Comparison of ENCODE assay signal across 7 cellular contexts in the genomic region with DNA sequence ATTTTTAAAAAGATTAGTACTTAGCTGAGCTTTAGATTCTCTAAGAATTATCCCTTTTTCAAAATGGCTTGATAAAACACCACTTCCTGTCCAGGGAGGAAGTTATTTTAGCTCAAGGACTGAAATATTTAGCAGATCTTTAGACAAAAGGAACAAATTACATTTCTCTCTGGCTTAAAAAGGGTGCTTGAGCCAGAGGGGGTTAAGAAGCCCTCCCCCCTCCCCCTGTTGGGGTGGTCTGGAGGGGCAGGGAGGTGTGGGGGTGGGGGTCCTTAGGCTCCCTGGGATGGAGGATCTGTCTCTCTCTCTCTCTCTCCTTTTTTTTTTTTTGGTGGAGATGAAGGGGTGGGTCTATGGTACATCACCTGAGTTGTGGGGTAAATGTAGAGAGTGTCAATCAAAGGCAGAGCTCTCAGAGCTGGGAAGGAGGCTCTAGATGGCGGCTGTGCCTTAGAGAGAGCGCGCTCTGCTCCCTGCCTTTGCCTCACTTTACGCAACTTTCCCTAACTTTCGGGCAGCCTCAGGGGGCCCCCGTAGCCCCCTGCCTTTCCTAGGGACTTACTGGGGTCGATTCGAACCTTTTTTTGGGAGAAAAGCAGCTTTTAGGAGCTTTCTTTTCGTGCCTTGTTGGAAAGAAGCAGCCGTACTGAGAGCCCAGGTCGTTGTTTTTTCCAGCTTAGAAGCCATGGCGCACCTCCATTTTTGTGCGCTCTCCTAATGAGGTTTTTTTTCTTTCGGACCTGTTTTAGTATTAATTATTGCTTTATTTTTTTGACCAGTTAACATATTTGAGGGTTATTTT. TPM values are rescaled to one million over a fixed set of nuclear protein-coding genes. Genes with fewer than 3 reads are reported as not detected.
DNase-seq lines count a peak whose midpoint lies in the region; ATAC-seq and TF ChIP-seq lines count a peak whose summit lies in the region.

Gene CHD2 (plus strand): TSS at position 415 of the 802 bp plus-strand sequence. CDS start 914 bp downstream, outside the sequence.

- peak within 1 kb of the TSS; percentile 94 to 97 for H3K27ac ChIP-seq in ascending aorta

- ATAC-seq in GM18511 (IDR thresholded peaks at IDR 0.05; ENCODE audit: unreplicated experiment) (peak; percentile 75), HG02943 (IDR thresholded peaks at IDR 0.05; ENCODE audit: low read depth, unreplicated experiment) (peak; percentile 71)

- H3K27ac Mint-ChIP-seq in T-helper 1 cell treated with Interleukin-12 subunit alpha and Interleukin-12 subunit beta and Interleukin-4 antibody, amounts not matched to agents 30 μg/mL and 1 μg/mL, for 36 hours: peak within 1 kb of the TSS; percentile 99

- H3K36me3 ChIP-seq in ascending aorta: peaks cover 11 to 23% of the 10 kb centered on the region in 2 donors

- H3K4me1 Mint-ChIP-seq in T-helper 1 cell treated with Interleukin-12 subunit alpha and Interleukin-12 subunit beta and Interleukin-4 antibody, amounts not matched to agents 30 μg/mL and 1 μg/mL, for 36 hours (ENCODE audit: low read depth): peaks cover 50% of the 10 kb centered on the region

- H3K4me3 ChIP-seq in ascending aorta: peak within 1 kb of the TSS; percentile 71 to 78

- H3K27me3 ChIP-seq in ascending aorta: no peaks in the 10 kb centered on the region

- peaks cover 72% of the 10 kb centered on the region for H3K36me3 Mint-ChIP-seq in T-helper 1 cell treated with Interleukin-12 subunit alpha and Interleukin-12 subunit beta and Interleukin-4 antibody, amounts not matched to agents 30 μg/mL and 1 μg/mL, for 36 hours (ENCODE audit: low read depth)

- DNase-seq in NCI-H1694 treated with DMSO at 0.1 percent for 48 hours (lab: John Stamatoyannopoulos, UW): peak; percentile 90
- no peak for DNase-seq in ascending aorta (ENCODE audit: low spot score in 2 of 2)
- peak; percentile 63 for DNase-seq in hepatic stellate cell (ENCODE audit: low spot score)
- DNase-seq in renal cortical epithelial cell (ENCODE audit: low read depth): peak; percentile 90

- no peak for TF ChIP-seq CTCF in ascending aorta (IDR thresholded peaks at IDR 0.05)

- H3K9me3 Mint-ChIP-seq in T-helper 1 cell treated with Interleukin-12 subunit alpha and Interleukin-12 subunit beta and Interleukin-4 antibody, amounts not matched to agents 30 μg/mL and 1 μg/mL, for 36 hours: peaks cover 8% of the 10 kb centered on the region

- intact Hi-C loops in ascending aorta (cut with DNase I): no loop called here

- no peaks in the 10 kb centered on the region for H3K9me3 ChIP-seq in ascending aorta

- peaks cover 0 to 30% of the 10 kb centered on the region in 2 donors for H3K4me1 ChIP-seq in ascending aorta

- H3K4me3 Mint-ChIP-seq in T-helper 1 cell treated with Interleukin-12 subunit alpha and Interleukin-12 subunit beta and Interleukin-4 antibody, amounts not matched to agents 30 μg/mL and 1 μg/mL, for 36 hours: peak within 1 kb of the TSS; percentile 96

- no peaks in the 10 kb centered on the region for H3K27me3 Mint-ChIP-seq in T-helper 1 cell treated with Interleukin-12 subunit alpha and Interleukin-12 subunit beta and Interleukin-4 antibody, amounts not matched to agents 30 μg/mL and 1 μg/mL, for 36 hours (ENCODE audit: low read depth)

RNA-seq across cellular contexts. Expression of gene CHD2, which starts in this region (rescaled TPM):
- total RNA-seq in ascending aorta (61.2 TPM), renal cortical epithelial cell (35.4 and 92.3 TPM in 2 replicates)

Comparison
In these comparisons a context has a peak if more than half of its experiments do, and no peak if none do; other contexts are left out.
1. DNase-seq: peak in NCI-H1694 treated with DMSO at 0.1 percent for 48 hours (single experiment), hepatic stellate cell (single experiment) and renal cortical epithelial cell (single experiment); none in ascending aorta (0 of 2).